In genomic region chr15:100918690-100919480, GRCh38 we compare ENCODE assay signal across 8 cellular contexts. TPM values are rescaled to one million over a fixed set of nuclear protein-coding genes. Genes with fewer than 3 reads are reported as not detected.
DNase-seq lines count a peak whose midpoint lies in the region; ATAC-seq and TF ChIP-seq lines count a peak whose summit lies in the region.

TSS of gene LRRK1 (plus strand) at chr15:100919357. CDS start at chr15:100924633, 5,276 bp downstream.

- no peak within 1 kb of the TSS for H3K27ac Mint-ChIP-seq in effector memory CD8-positive, alpha-beta T cell
- no peak within 1 kb of the TSS for H3K27ac Mint-ChIP-seq in mesothelial cell of epicardium

- no peaks in the 10 kb centered on the region for H3K36me3 ChIP-seq in upper lobe of left lung

- peak within 1 kb of the TSS; percentile 73 to 80 (median 76) for H3K27ac ChIP-seq in upper lobe of left lung

- H3K27me3 Mint-ChIP-seq in effector memory CD8-positive, alpha-beta T cell = peaks cover 52 to 92% of the 10 kb centered on the region in 2 donors
- H3K27me3 Mint-ChIP-seq in mesothelial cell of epicardium (ENCODE audit: low read depth) = peaks cover 87% of the 10 kb centered on the region

- H3K4me3 ChIP-seq in upper lobe of left lung = peak within 1 kb of the TSS; percentile 69 to 89 (median 82)

- peak in 2 of 4 donors; percentile 25 to 46 for TF ChIP-seq POLR2A in upper lobe of left lung (IDR thresholded peaks at IDR 0.05)

- peaks cover 19 to 37% (median 32%) of the 10 kb centered on the region in 4 donors for H3K4me1 ChIP-seq in upper lobe of left lung

- H3K4me3 Mint-ChIP-seq in effector memory CD8-positive, alpha-beta T cell = peak within 1 kb of the TSS; percentile 79 to 81
- peak within 1 kb of the TSS; percentile 64 for H3K4me3 Mint-ChIP-seq in mesothelial cell of epicardium

- H3K9me3 Mint-ChIP-seq in effector memory CD8-positive, alpha-beta T cell = no peaks in the 10 kb centered on the region
- H3K9me3 Mint-ChIP-seq in mesothelial cell of epicardium = no peaks in the 10 kb centered on the region

- DNase-seq in activated CD8-positive, alpha-beta memory T cell treated with anti-CD3 and anti-CD28 coated beads for 24 hours = peak; percentile 72
- no peak for DNase-seq in activated CD8-positive, alpha-beta memory T cell treated with anti-CD3 and anti-CD28 coated beads, Interleukin-2, amount 50 U/mL, for 4 hours
- DNase-seq in effector memory CD8-positive, alpha-beta T cell = no peak
- no peak for DNase-seq in mesothelial cell of epicardium (ENCODE audit: low spot score in 2 of 2, unreplicated experiment in 2 of 2)
- DNase-seq in upper lobe of left lung = peak; percentile 48 to 93
- DNase-seq in medulla oblongata (ENCODE audit: extremely low spot score) = no peak

- WGBS in upper lobe of left lung, 2 donors = 2 to 3% methylated on average over 33 to 36 of the region's 87 CpGs

- no peaks in the 10 kb centered on the region for H3K9me3 ChIP-seq in upper lobe of left lung

- TF ChIP-seq CTCF in mesothelial cell of epicardium (IDR thresholded peaks at IDR 0.05; ENCODE audit: unreplicated experiment) (no peak), upper lobe of left lung (IDR thresholded peaks at IDR 0.05) (no peak)

- no peaks in the 10 kb centered on the region for H3K36me3 Mint-ChIP-seq in effector memory CD8-positive, alpha-beta T cell (ENCODE audit: insufficient read depth)
- H3K36me3 Mint-ChIP-seq in mesothelial cell of epicardium = no peaks in the 10 kb centered on the region

- no peak for TF ChIP-seq EP300 in upper lobe of left lung (IDR thresholded peaks at IDR 0.05)

- ATAC-seq in HG03103 (IDR thresholded peaks at IDR 0.05; ENCODE audit: low read depth, unreplicated experiment) (peak; percentile 24), SK-N-SH treated with all-trans-retinoic acid at 6 μM for 48 hours (peak; percentile 72), upper lobe of left lung (ENCODE audit: low FRiP score in 2 of 2) (peak; percentile 46 to 82)
- ATAC-seq in effector memory CD8-positive, alpha-beta T cell (replicated peaks) = peak; percentile 30

- peaks cover 4 to 10% of the 10 kb centered on the region in 2 donors for H3K4me1 Mint-ChIP-seq in effector memory CD8-positive, alpha-beta T cell (ENCODE audit: low read depth in 2 of 2)
- H3K4me1 Mint-ChIP-seq in mesothelial cell of epicardium = peaks cover 4% of the 10 kb centered on the region

- H3K27me3 ChIP-seq in upper lobe of left lung = no peaks in the 10 kb centered on the region

TF ChIP-seq in SK-N-SH treated with all-trans-retinoic acid at 6 μM for 48 hours, 23 proteins besides CTCF, POLR2A, EP300 and RAD21:
- no peak for TF ChIP-seq PPARA (CRISPR knock-in tag; IDR thresholded peaks at IDR 0.05; ENCODE audit: borderline replicate concordance)
- TF ChIP-seq ZC3H10 (CRISPR knock-in tag; IDR thresholded peaks at IDR 0.05) = no peak

RNA-seq across cellular contexts. Expression of gene LRRK1, which starts in this region (rescaled TPM):
- 1.4 to 2.3 TPM (median 2.0 TPM) in 3 replicates for total RNA-seq in mesothelial cell of epicardium
- total RNA-seq in upper lobe of left lung = 10 to 100 TPM; 15.0 to 47.1 (median 31.2) TPM

Comparison
In these comparisons a context has a peak if more than half of its experiments do, and no peak if none do; other contexts are left out.
1. DNase-seq: peak in activated CD8-positive, alpha-beta memory T cell treated with anti-CD3 and anti-CD28 coated beads for 24 hours (single experiment) and upper lobe of left lung (2 of 2); none in activated CD8-positive, alpha-beta memory T cell treated with anti-CD3 and anti-CD28 coated beads, Interleukin-2, amount 50 U/mL, for 4 hours (single experiment), effector memory CD8-positive, alpha-beta T cell (0 of 3), mesothelial cell of epicardium (0 of 2) and medulla oblongata (single experiment).
2. Peak in every context shown above with its lines, with median percentiles within 50 percentile points of each other: ATAC-seq.